In the genomic region with DNA sequence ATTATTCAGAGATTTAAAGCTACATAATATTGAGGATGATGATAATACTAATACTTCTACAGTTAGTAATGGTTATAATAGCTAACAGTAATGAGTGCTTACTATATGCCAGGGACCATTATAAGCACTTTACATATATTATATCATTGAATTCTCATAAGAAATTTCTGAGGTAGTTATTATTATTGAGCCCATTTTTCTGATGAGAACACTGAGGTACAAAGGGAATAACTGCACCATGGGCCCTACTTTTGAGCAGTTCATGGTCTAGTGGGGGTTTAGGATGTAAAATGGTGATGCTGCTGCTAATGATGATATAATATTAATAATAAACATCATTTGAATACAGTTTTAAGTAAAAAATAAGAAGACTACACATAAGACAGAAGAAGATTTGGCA, we compare ENCODE assay signal across 31 cellular contexts.
DNase-seq lines count a peak whose midpoint lies in the region; ATAC-seq, FAIRE-seq and TF ChIP-seq lines count a peak whose summit lies in the region.
"Had no signal": no experiment of that assay in that cellular context is flagged by ENCODE, and none has a peak within 500 bp of the region (broad histone marks: within the 10 kb centered on the region; RNA-seq: fewer than 3 reads in every experiment).

No MANE protein-coding gene starts in this region.

- FAIRE-seq in HepG2 (lab: Jason Lieb, UNC) (no peak), K562 (lab: Jason Lieb, UNC) (no peak)
- FAIRE-seq: A204.1, A549, D721Med had no signal

- H3K36me3 ChIP-seq in HepG2 (replicated peaks in 1 of 2; ENCODE audit: control insufficient read depth in 1 of 2, insufficient read depth in 2 of 2, low read length in 2 of 2) (no peaks in the 10 kb centered on the region), right lobe of liver (no peaks in the 10 kb centered on the region), K562 (ENCODE audit: control insufficient read depth, insufficient read depth, low read length) (no peaks in the 10 kb centered on the region)
- H3K36me3 ChIP-seq: BE2C; BLaER1; BLaER1 treated with 17β-estradiol and CSF1 and Interleukin-3, amounts not matched to agents 10 nM and 100 nM had no signal

- H3K27me3 ChIP-seq in HepG2 (ENCODE audit: control insufficient read depth in 1 of 2, insufficient read depth in 2 of 2, low read length in 2 of 2) (no peaks in the 10 kb centered on the region), right lobe of liver (no peaks in the 10 kb centered on the region), K562 (ENCODE audit: control insufficient read depth in 2 of 2, insufficient read depth in 2 of 2, low read length in 2 of 2) (peaks cover 0 to 8% of the 10 kb centered on the region in 2 experiments; a peak in 1 of 5 replicates)
- H3K27me3 ChIP-seq: BE2C; BLaER1; BLaER1 treated with 17β-estradiol and CSF1 and Interleukin-3, amounts not matched to agents 10 nM and 100 nM had no signal

- H3K27ac ChIP-seq in HepG2 (ENCODE audit: extremely low read length, insufficient read depth, low read length) (no peak overlapping the region), right lobe of liver (no peak overlapping the region), K562 (ENCODE audit: extremely low read depth, low read depth, low read length) (no peak overlapping the region)
- H3K27ac ChIP-seq: 22Rv1, A549, BLaER1, C4-2B had no signal

- in situ Hi-C loops in HepG2 (cut with HindIII; ENCODE audit: extremely low pct_ligation_motif_present, low pct_unique_long_range_greater_than_20kb), result no loop called here
- in situ Hi-C loops in K562 (cut with MboI), result no loop called here

- POLR2A ChIA-PET in HepG2 (lab: Yijun Ruan, JAX), result no interaction called here
- POLR2A ChIA-PET in K562 (lab: Yijun Ruan, JAX), result no interaction called here

- TF ChIP-seq POLR2A in HepG2 (IDR thresholded peaks at IDR 0.05; ENCODE audit: insufficient read depth in 1 of 2, low read depth in 2 of 2, low read length in 2 of 2), result no peak
- no peak for TF ChIP-seq POLR2A in right lobe of liver (IDR thresholded peaks at IDR 0.05)
- no peak for TF ChIP-seq POLR2A in K562 (conservative IDR thresholded peaks at IDR 0.05)

- no peaks in the 10 kb centered on the region for H3K9me1 ChIP-seq in K562 (ENCODE audit: control insufficient read depth, insufficient read depth, low read length)

- no peak for TF ChIP-seq RAD21 in HepG2 (CRISPR knock-in tag; IDR thresholded peaks at IDR 0.05)
- TF ChIP-seq RAD21 in K562 (CRISPR knock-in tag; conservative IDR thresholded peaks at IDR 0.05 in 1 of 2, IDR thresholded peaks at IDR 0.05 in 1 of 2), result no peak

- H3K4me2 ChIP-seq in HepG2 (ENCODE audit: low read depth, low read length) (no peak overlapping the region), K562 (ENCODE audit: insufficient read depth, low read length) (no peak overlapping the region)
- H3K4me2 ChIP-seq: A549, BLaER1 had no signal

- H4K20me1 ChIP-seq in HepG2 (ENCODE audit: insufficient read depth, low read length) (no peaks in the 10 kb centered on the region), K562 (replicated peaks; ENCODE audit: control insufficient read depth, insufficient read depth, low read length) (no peaks in the 10 kb centered on the region)
- H4K20me1 ChIP-seq: BLaER1; BLaER1 treated with 17β-estradiol and CSF1 and Interleukin-3, amounts not matched to agents 10 nM and 100 nM had no signal

- BruUV-seq in HepG2 (replicated peaks; lab: Mats Ljungman, UMichigan), result no TSS peak
- no TSS peak for BruUV-seq in K562 (replicated peaks; lab: Mats Ljungman, UMichigan)

- H2AFZ ChIP-seq in HepG2 (ENCODE audit: low read length) (no peak overlapping the region), K562 (ENCODE audit: low read depth, low read length) (no peak overlapping the region)

- H3K9me3 ChIP-seq in HepG2 (ENCODE audit: low read length), result no peaks in the 10 kb centered on the region; the same call in 1 of the 2 replicates
- no peaks in the 10 kb centered on the region for H3K9me3 ChIP-seq in right lobe of liver
- H3K9me3 ChIP-seq in K562 (replicated peaks; ENCODE audit: control insufficient read depth, insufficient read depth, low read depth, low read length), result no peaks in the 10 kb centered on the region
- H3K9me3 ChIP-seq: BE2C, Caco-2 had no signal

- ATAC-seq in HepG2 (no peak), right lobe of liver (no peak), K562 (no peak), HG03457 (IDR thresholded peaks at IDR 0.05; ENCODE audit: unreplicated experiment) (no peak)
- ATAC-seq: A549; CD8-positive, alpha-beta T cell had no signal

- TF ChIP-seq CTCF in HepG2 (CRISPR knock-in tag; IDR thresholded peaks at IDR 0.05), result no peak
- no peak for TF ChIP-seq CTCF in right lobe of liver (IDR thresholded peaks at IDR 0.05)
- TF ChIP-seq CTCF in K562 (IDR thresholded peaks at IDR 0.05 in 2 of 3, conservative IDR thresholded peaks at IDR 0.05 in 1 of 3; ENCODE audit: insufficient read depth in 2 of 3, low read depth in 1 of 3, low read length in 3 of 3), result no peak

- no peak overlapping the region for H3K9ac ChIP-seq in HepG2 (ENCODE audit: insufficient read depth, low read depth, low read length)
- H3K9ac ChIP-seq in K562 (ENCODE audit: insufficient read depth in 1 of 2, low read depth in 2 of 2, low read length in 2 of 2), result no peak overlapping the region
- H3K9ac ChIP-seq: BLaER1 had no signal

- intact Hi-C loops in HepG2 (cut with micrococcal nuclease; ENCODE audit: unreplicated experiment) (no loop called here), right lobe of liver (cut with DNase I) (no loop called here), K562 (cut with micrococcal nuclease) (no loop called here)

- no peaks in the 10 kb centered on the region for H3K4me1 ChIP-seq in HepG2 (ENCODE audit: insufficient read depth, low read length)
- H3K4me1 ChIP-seq in right lobe of liver, result no peaks in the 10 kb centered on the region
- H3K4me1 ChIP-seq in K562 (replicated peaks in 1 of 2; ENCODE audit: control insufficient read depth in 2 of 2, insufficient read depth in 2 of 2, low read length in 2 of 2), result no peaks in the 10 kb centered on the region
- H3K4me1 ChIP-seq: A549, BE2C, BLaER1, Caco-2 had no signal

- H3K4me3 ChIP-seq in HepG2 (replicated peaks in 1 of 3; ENCODE audit: insufficient read depth in 1 of 3, low read depth in 2 of 3, low read length in 3 of 3) (no peak overlapping the region), right lobe of liver (no peak overlapping the region), K562 (no peak overlapping the region)
- H3K4me3 ChIP-seq: A549; BLaER1; BLaER1 treated with 17β-estradiol and CSF1 and Interleukin-3, amounts not matched to agents 10 nM and 100 nM had no signal

- H3K79me2 ChIP-seq in HepG2 (ENCODE audit: insufficient read depth, low read length), result no peaks in the 10 kb centered on the region
- no peaks in the 10 kb centered on the region for H3K79me2 ChIP-seq in K562 (ENCODE audit: control insufficient read depth, insufficient read depth, low read length)

- CTCF ChIA-PET in HepG2 (lab: Yijun Ruan, JAX; ENCODE audit: low intra/inter-chr PET ratio, low total read pairs) (no interaction called here), K562 (lab: Yijun Ruan, JAX; ENCODE audit: low intra/inter-chr PET ratio) (no interaction called here)

- no peak for DNase-seq in HepG2 (ENCODE audit: low spot score)
- no peak for DNase-seq in right lobe of liver
- no peak for DNase-seq in K562 (ENCODE audit: extremely low read depth in 1 of 4, low spot score in 3 of 4)
- DNase-seq: 8988T; ACHN; AML-193; BE2C; C1 segment of cervical spinal cord; Caco-2; Calu3; CD4-positive, alpha-beta memory T cell; CD4-positive, alpha-beta T cell; CD4-positive, CD25-positive, alpha-beta regulatory T cell; CD8-positive, alpha-beta memory T cell; CD8-positive, alpha-beta T cell; COR-L47; DMS 273 treated with DMSO at 0.1 percent for 48 hours; DMS153; DMS53; DMS79; DMS79 treated with DMSO at 0.1 percent for 48 hours; DND-41; EL had no signal

- TF ChIP-seq EP300 in HepG2 (IDR thresholded peaks at IDR 0.05; ENCODE audit: low read depth in 2 of 2, low read length in 2 of 2), result no peak
- no peak for TF ChIP-seq EP300 in HepG2 (CRISPR knock-in tag; IDR thresholded peaks at IDR 0.05; ENCODE audit: borderline replicate concordance)
- no peak for TF ChIP-seq EP300 in K562 (IDR thresholded peaks at IDR 0.05; ENCODE audit: low read length)

TF ChIP-seq in HepG2, 621 proteins besides CTCF, POLR2A, EP300 and RAD21 (continues in another document):
- TF ChIP-seq ZNF629 (CRISPR knock-in tag; conservative IDR thresholded peaks at IDR 0.05), result peak; percentile 64
- no peak for TF ChIP-seq SCMH1 (CRISPR knock-in tag; IDR thresholded peaks at IDR 0.05; ENCODE audit: borderline replicate concordance)

TF ChIP-seq in K562, 482 proteins besides CTCF, POLR2A, EP300 and RAD21:
- TF ChIP-seq RBM25 (IDR thresholded peaks at IDR 0.05; ENCODE audit: low read depth, low read length, severe bottlenecking) (peak; percentile 53), ZFP36 (IDR thresholded peaks at IDR 0.05; ENCODE audit: low read depth, low read length, partially characterized antibody) (no peak)
